In the genomic region with DNA sequence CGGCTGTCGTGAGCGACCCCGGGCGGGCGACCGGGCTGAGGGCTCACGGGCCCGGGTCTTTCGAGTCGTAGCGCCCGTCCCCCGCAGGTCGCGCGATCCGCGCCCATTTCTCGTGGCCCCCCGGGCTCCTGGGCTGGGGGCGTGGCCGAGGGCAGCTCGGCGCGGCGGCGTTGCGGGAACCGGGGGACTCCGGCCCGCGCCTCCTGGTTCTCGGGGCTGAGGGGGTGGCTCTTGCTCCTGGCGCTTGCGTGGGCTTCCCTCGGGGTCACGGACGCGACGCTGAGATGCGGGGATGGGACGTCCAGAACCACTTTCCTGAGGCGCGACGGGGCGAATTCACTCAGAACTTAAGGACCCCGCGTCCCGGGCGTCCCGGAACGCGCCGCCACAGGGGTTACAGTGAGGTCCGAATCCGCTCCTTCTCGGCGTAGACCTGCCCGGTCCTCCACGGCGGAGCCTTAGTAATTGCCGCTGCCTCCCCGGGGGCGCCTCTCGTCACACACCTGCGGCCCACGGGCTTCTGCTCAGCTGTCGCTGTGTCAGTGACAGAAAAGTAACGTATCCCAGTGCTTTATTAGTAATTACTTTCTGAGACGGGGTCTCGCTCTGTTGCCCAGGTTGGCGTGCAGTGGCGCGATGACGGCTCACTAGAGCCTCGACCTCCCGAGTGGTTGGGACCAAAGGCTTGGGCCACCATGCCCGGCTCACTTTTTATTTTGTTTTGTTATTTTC, we compare ENCODE assay signal across 8 cellular contexts. TPM values are rescaled to one million over a fixed set of nuclear protein-coding genes. Genes with fewer than 3 reads are reported as not detected.
DNase-seq lines count a peak whose midpoint lies in the region; ATAC-seq and TF ChIP-seq lines count a peak whose summit lies in the region.

No MANE protein-coding gene starts in this region.

- peak; percentile 35 for DNase-seq in ELF-1 (ENCODE audit: low read depth, low spot score)
- no peak for DNase-seq in IMR-90
- peak; percentile 59 to 60 for DNase-seq in activated T-cell treated with anti-CD3 and anti-CD28 coated beads, Interleukin-2, amount 50 U/mL, for 48 hours
- peak; percentile 47 for DNase-seq in germinal center (ENCODE audit: low spot score)
- no peak for DNase-seq in MV-4-11 (lab: John Stamatoyannopoulos, UW)
- no peak for DNase-seq in NCI-H1694 (lab: John Stamatoyannopoulos, UW)

- H3K27me3 ChIP-seq in IMR-90 (ENCODE audit: control insufficient read depth, insufficient read depth, low read length) (no peaks in the 10 kb centered on the region), parathyroid adenoma (ENCODE audit: control insufficient read depth, insufficient read depth, low read length) (no peaks in the 10 kb centered on the region)

- no peak for TF ChIP-seq POLR2A in IMR-90 (IDR thresholded peaks at IDR 0.05; ENCODE audit: low read depth, low read length)

- H4K91ac ChIP-seq in IMR-90 (ENCODE audit: insufficient read depth, low read depth, low read length), result no peak overlapping the region; the same call in 1 of the 2 replicates

- 0% methylated on average over 24 of the region's 79 CpGs; no CpG with 5 or more reads in 1 of the 2 experiments for WGBS in IMR-90 (ENCODE audit: extremely low coverage in 2 of 2, insufficient read length in 1 of 2), 2 experiments

- H2BK20ac ChIP-seq in IMR-90 (ENCODE audit: low read depth, low read length), result no peak overlapping the region

- H3K4me3 ChIP-seq in IMR-90 (ENCODE audit: insufficient read depth, low read depth, low read length) (peak overlapping the region; percentile 94), parathyroid adenoma (ENCODE audit: low read depth, low read length) (peak overlapping the region; percentile 74)

- intact Hi-C loops in IMR-90 (cut with micrococcal nuclease), result loop anchor here (10.0 kb wide), 1 partner anchor 116 kb away; no protein-coding TSS in a partner anchor

- peaks cover 17 to 31% of the 10 kb centered on the region in 2 experiments; a peak in 3 of 4 replicates for H3K79me1 ChIP-seq in IMR-90 (ENCODE audit: low read depth in 1 of 2, low read length in 2 of 2)

- H2BK15ac ChIP-seq in IMR-90 (ENCODE audit: low read depth, low read length), result no peak overlapping the region

- no peak overlapping the region for H3K18ac ChIP-seq in IMR-90 (ENCODE audit: low read depth, low read length)

- H4K5ac ChIP-seq in IMR-90 (ENCODE audit: low read depth, low read length), result no peak overlapping the region

- peaks cover 2% of the 10 kb centered on the region for H3K4me1 ChIP-seq in IMR-90 (ENCODE audit: control insufficient read depth, insufficient read depth, low read length)
- H3K4me1 ChIP-seq in parathyroid adenoma, result peaks cover 7% of the 10 kb centered on the region

- H2AK5ac ChIP-seq in IMR-90 (ENCODE audit: low read depth, low read length), result peak overlapping the region; percentile 2; the same call in 1 of the 2 replicates

- peaks cover 39% of the 10 kb centered on the region for H3K79me2 ChIP-seq in parathyroid adenoma

- TF ChIP-seq RAD21 in IMR-90 (IDR thresholded peaks at IDR 0.05; ENCODE audit: low read length), result no peak

- CTCF ChIA-PET in IMR-90 (lab: Yijun Ruan, JAX), result no interaction called here

- H3K4ac ChIP-seq in IMR-90 (ENCODE audit: low read depth, low read length), result peak overlapping the region; percentile 75

- peaks cover 36% of the 10 kb centered on the region for H4K20me1 ChIP-seq in IMR-90 (ENCODE audit: insufficient read depth, low read length)

- no TSS peak for BruUV-seq in IMR-90 (replicated peaks; lab: Mats Ljungman, UMichigan)

- POLR2A ChIA-PET in IMR-90 (lab: Charles Lee; ENCODE audit: unreplicated experiment), result no interaction called here

- H3K9me3 ChIP-seq in IMR-90 (ENCODE audit: control insufficient read depth, insufficient read depth, low read length), result no peaks in the 10 kb centered on the region
- no peaks in the 10 kb centered on the region for H3K9me3 ChIP-seq in parathyroid adenoma (ENCODE audit: control insufficient read depth, low read length)

- H3K4me2 ChIP-seq in IMR-90 (ENCODE audit: low read depth, low read length) (peak overlapping the region; percentile 96), parathyroid adenoma (ENCODE audit: low read length) (peak overlapping the region; percentile 70)

- H3K36me3 ChIP-seq in IMR-90 (ENCODE audit: control insufficient read depth, insufficient read depth, low read length) (no peaks in the 10 kb centered on the region), parathyroid adenoma (ENCODE audit: control insufficient read depth, insufficient read depth, low read length) (no peaks in the 10 kb centered on the region)

- peak overlapping the region; percentile 94 for H2AK9ac ChIP-seq in IMR-90 (replicated peaks; ENCODE audit: low read depth, low read length, poor library complexity)

- H3K23ac ChIP-seq in IMR-90 (ENCODE audit: low read depth, low read length), result peak overlapping the region; percentile 4; the same call in 1 of the 2 replicates

- no peak for TF ChIP-seq CTCF in IMR-90 (conservative IDR thresholded peaks at IDR 0.05; ENCODE audit: low read depth, low read length)
- no peak for TF ChIP-seq CTCF in parathyroid adenoma (IDR thresholded peaks at IDR 0.05)

- dilution Hi-C loops in IMR-90 (cut with HindIII; ENCODE audit: low sequenced_read_pairs, unreplicated experiment), result no loop called here

- H3K27ac ChIP-seq in IMR-90 (ENCODE audit: insufficient read depth, low read length) (peak overlapping the region; percentile 72), parathyroid adenoma (peak overlapping the region; percentile 54)

- H3K9me1 ChIP-seq in IMR-90 (ENCODE audit: insufficient read depth, low read length), result no peaks in the 10 kb centered on the region; the same call in 1 of the 2 replicates

- H2BK120ac ChIP-seq in IMR-90 (ENCODE audit: low read depth, low read length), result no peak overlapping the region

- peak overlapping the region in 1 of 2 experiments; percentile 29; a peak in 2 of 4 replicates for H4K8ac ChIP-seq in IMR-90 (ENCODE audit: low read depth in 2 of 2, low read length in 2 of 2)

- H3K9ac ChIP-seq in IMR-90 (ENCODE audit: low read depth, low read length) (peak overlapping the region; percentile 82), parathyroid adenoma (peak overlapping the region; percentile 51)

- peak overlapping the region; percentile 15; the same call in 1 of the 2 replicates for H3K14ac ChIP-seq in IMR-90 (replicated peaks; ENCODE audit: low read depth, low read length)

- in situ Hi-C loops in IMR-90 (cut with MboI; ENCODE audit: low sequenced_read_pairs), result no loop called here

- H3K56ac ChIP-seq in IMR-90 (ENCODE audit: extremely low read depth, insufficient read depth, low read length), result no peak overlapping the region; the same call in 1 of the 2 replicates

- ATAC-seq in GM21528 (IDR thresholded peaks at IDR 0.05; ENCODE audit: low FRiP score, unreplicated experiment) (peak; percentile 35), IMR-90 (ENCODE audit: low read depth) (peak; percentile 38)

- peak overlapping the region; percentile 96 for H2AFZ ChIP-seq in IMR-90 (replicated peaks; ENCODE audit: low read length, poor library complexity)
- H2AFZ ChIP-seq in parathyroid adenoma, result peak overlapping the region; percentile 69

- H2BK5ac ChIP-seq in IMR-90 (ENCODE audit: low read depth, low read length, poor library complexity, severe bottlenecking), result peak overlapping the region; percentile 55

TF ChIP-seq in IMR-90, 13 proteins besides CTCF, POLR2A, EP300 and RAD21:
- TF ChIP-seq SMC3 (IDR thresholded peaks at IDR 0.05; ENCODE audit: low read depth, low read length), result no peak
- TF ChIP-seq, protein P1, sequence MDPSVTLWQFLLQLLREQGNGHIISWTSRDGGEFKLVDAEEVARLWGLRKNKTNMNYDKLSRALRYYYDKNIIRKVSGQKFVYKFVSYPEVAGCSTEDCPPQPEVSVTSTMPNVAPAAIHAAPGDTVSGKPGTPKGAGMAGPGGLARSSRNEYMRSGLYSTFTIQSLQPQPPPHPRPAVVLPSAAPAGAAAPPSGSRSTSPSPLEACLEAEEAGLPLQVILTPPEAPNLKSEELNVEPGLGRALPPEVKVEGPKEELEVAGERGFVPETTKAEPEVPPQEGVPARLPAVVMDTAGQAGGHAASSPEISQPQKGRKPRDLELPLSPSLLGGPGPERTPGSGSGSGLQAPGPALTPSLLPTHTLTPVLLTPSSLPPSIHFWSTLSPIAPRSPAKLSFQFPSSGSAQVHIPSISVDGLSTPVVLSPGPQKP (IDR thresholded peaks at IDR 0.05; ENCODE audit: borderline replicate concordance, low read depth, low read length), result no peak
- TF ChIP-seq MXI1 (IDR thresholded peaks at IDR 0.05; ENCODE audit: borderline replicate concordance, low read depth, low read length), result peak; percentile 6; the same call in 1 of the 2 replicates
- no peak for TF ChIP-seq RFX5 (IDR thresholded peaks at IDR 0.05; ENCODE audit: low read depth, low read length)
- TF ChIP-seq NFE2L2 (IDR thresholded peaks at IDR 0.05; ENCODE audit: low read depth, low read length), result no peak
- no peak for TF ChIP-seq FOS (IDR thresholded peaks at IDR 0.05; ENCODE audit: low read depth, low read length)
- TF ChIP-seq BHLHE40 (IDR thresholded peaks at IDR 0.05; ENCODE audit: low read depth, low read length), result no peak

RNA-seq across cellular contexts. Expression of a gene that starts 0.6 kb away (rescaled TPM):
- 4.3 and 5.3 TPM in 2 replicates for total RNA-seq in IMR-90 (2012; rRNA removed)
- polyA plus RNA-seq in IMR-90 (2012; rRNA removed), result 10.3 and 11.4 TPM in 2 replicates
- polyA plus RNA-seq in IMR-90 (2012; cell fraction: cytosol; rRNA removed), result 5.7 and 6.6 TPM in 2 replicates
- 20.1 and 26.9 TPM in 2 replicates for polyA plus RNA-seq in IMR-90 (2012; cell fraction: nucleus; rRNA removed; ENCODE audit: low replicate concordance)

RNA-seq across cellular contexts. Expression of a gene that starts 21.3 kb away (rescaled TPM):
- total RNA-seq in IMR-90 (2012; rRNA removed), result 11.4 and 14.0 TPM in 2 replicates
- polyA plus RNA-seq in IMR-90 (2012; rRNA removed), result 33.1 and 36.7 TPM in 2 replicates
- 28.6 and 35.9 TPM in 2 replicates for polyA plus RNA-seq in IMR-90 (2012; cell fraction: cytosol; rRNA removed)
- 86.5 and 151 TPM in 2 replicates for polyA plus RNA-seq in IMR-90 (2012; cell fraction: nucleus; rRNA removed; ENCODE audit: low replicate concordance)

RNA-seq across cellular contexts. Expression of a gene that starts 55.9 kb away (rescaled TPM):
- total RNA-seq in IMR-90 (2012; rRNA removed), result 1.8 and 1.9 TPM in 2 replicates
- 19.2 and 20.0 TPM in 2 replicates for polyA plus RNA-seq in IMR-90 (2012; rRNA removed)
- polyA plus RNA-seq in IMR-90 (2012; cell fraction: cytosol; rRNA removed), result 7.8 and 17.2 TPM in 2 replicates
- 80.3 and 166 TPM in 2 replicates for polyA plus RNA-seq in IMR-90 (2012; cell fraction: nucleus; rRNA removed; ENCODE audit: low replicate concordance)

Comparison
In these comparisons a context has a peak if more than half of its experiments do, and no peak if none do; other contexts are left out.
1. DNase-seq: peak in ELF-1 (single experiment), activated T-cell treated with anti-CD3 and anti-CD28 coated beads, Interleukin-2, amount 50 U/mL, for 48 hours (2 of 2) and germinal center (single experiment); none in IMR-90 (single experiment), MV-4-11 (single experiment) and NCI-H1694 (single experiment).